Comparison of ENCODE assay signal across 20 cellular contexts in genomic region chr13:20826810-20827560, GRCh38. TPM values are rescaled to one million over a fixed set of nuclear protein-coding genes. Genes with fewer than 3 reads are reported as not detected.
DNase-seq lines count a peak whose midpoint lies in the region; ATAC-seq and TF ChIP-seq lines count a peak whose summit lies in the region.
"Had no signal": no experiment of that assay in that cellular context is flagged by ENCODE, and none has a peak within 500 bp of the region (broad histone marks: within the 10 kb centered on the region; RNA-seq: fewer than 3 reads in every experiment).

No MANE protein-coding gene starts in this region.

- peak overlapping the region; percentile 83 for H3K27ac ChIP-seq in left ventricle myocardium inferior (replicated peaks)
- H3K27ac ChIP-seq in ascending aorta, result peak overlapping the region; percentile 3 to 21
- no peak overlapping the region for H3K27ac ChIP-seq in mesendoderm (ENCODE audit: low read depth, low read length)
- H3K27ac ChIP-seq: brain microvascular endothelial cell, C4-2B had no signal

- H3K36me3 Mint-ChIP-seq in type B pancreatic cell, result no peaks in the 10 kb centered on the region

- DNase-seq in left ventricle myocardium inferior (no peak), left cardiac atrium (no peak), ascending aorta (ENCODE audit: low spot score in 2 of 2) (no peak), mesendoderm (peak; percentile 23), type B pancreatic cell (ENCODE audit: extremely low spot score, unreplicated experiment) (no peak), NCI-H446 (lab: John Stamatoyannopoulos, UW) (no peak)
- no peak for DNase-seq in stimulated activated CD4-positive, alpha-beta T cell treated with anti-CD3 and anti-CD28 coated beads, Interleukin-4, amount 100 ng/mL, for 4 hours
- DNase-seq: ACHN; activated CD4-positive, alpha-beta T cell treated with anti-CD3 and anti-CD28 coated beads for 4 hours; brain microvascular endothelial cell; GDM1; NCI-H146; retina; stimulated activated naive CD4-positive, alpha-beta T cell; T-cell had no signal

- intact Hi-C loops in left ventricle myocardium inferior (cut with micrococcal nuclease) (loop anchor here (5.0 kb wide), 1 partner anchor 115 kb away; no protein-coding TSS in a partner anchor), left cardiac atrium (cut with DNase I) (loop anchor here (5.0 to 10.0 kb wide), 2 partner anchors 52 to 115 kb away; partner anchors contain the start of gene EEF1AKMT1 (in 1 of the 2)), ascending aorta (cut with DNase I) (loop anchor here (5.0 kb wide), 1 partner anchor 330 kb away; no protein-coding TSS in a partner anchor)

- H2BK5ac ChIP-seq in mesendoderm (ENCODE audit: low read length), result no peak overlapping the region

- no peak overlapping the region for H3K4me3 Mint-ChIP-seq in type B pancreatic cell
- H3K4me3 Mint-ChIP-seq: activated naive CD8-positive, alpha-beta T cell; activated T-helper 1 cell treated with anti-CD3 and anti-CD28 coated beads, Interleukin-12 subunit alpha, Interleukin-12 subunit beta, Interleukin-2, Interleukin-4 antibody, amounts not matched to agents 30 ng/mL and 10 ng/mL and 1 ng/mL, durations not matched to agents 14 hours and 24 hours and 36 hours had no signal

- no peak overlapping the region for H3K56ac ChIP-seq in mesendoderm (ENCODE audit: low read length)

- no peak overlapping the region for H3K18ac ChIP-seq in mesendoderm (ENCODE audit: low read length)

- H3K23ac ChIP-seq in mesendoderm (ENCODE audit: low read length), result no peak overlapping the region

- H3K9me3 ChIP-seq in left ventricle myocardium inferior (replicated peaks) (no peaks in the 10 kb centered on the region), ascending aorta (no peaks in the 10 kb centered on the region)
- H3K9me3 ChIP-seq: thoracic aorta had no signal

- H3K27ac Mint-ChIP-seq in type B pancreatic cell, result peak overlapping the region; percentile 42
- H3K27ac Mint-ChIP-seq: activated naive CD8-positive, alpha-beta T cell; activated T-helper 1 cell treated with anti-CD3 and anti-CD28 coated beads, Interleukin-12 subunit alpha, Interleukin-12 subunit beta, Interleukin-2, Interleukin-4 antibody, amounts not matched to agents 30 ng/mL and 10 ng/mL and 1 ng/mL, durations not matched to agents 14 hours and 24 hours and 36 hours; T-cell had no signal

- ATAC-seq in left cardiac atrium (no peak), HG02678 (IDR thresholded peaks at IDR 0.05; ENCODE audit: unreplicated experiment) (no peak)
- ATAC-seq: T-cell had no signal

- no peak overlapping the region for H2BK15ac ChIP-seq in mesendoderm (replicated peaks; ENCODE audit: low read depth)

- no CpG with 5 or more reads among the region's 3 CpGs for WGBS in mesendoderm (ENCODE audit: extremely low coverage, insufficient coverage, low lambda C conversion rate)

- H3K4me3 ChIP-seq in left ventricle myocardium inferior (peak overlapping the region; percentile 33), ascending aorta (no peak overlapping the region), mesendoderm (ENCODE audit: low read length) (no peak overlapping the region)
- H3K4me3 ChIP-seq: thoracic aorta had no signal

- TF ChIP-seq CTCF in left ventricle myocardium inferior (IDR thresholded peaks at IDR 0.05; ENCODE audit: borderline replicate concordance) (no peak), ascending aorta (IDR thresholded peaks at IDR 0.05) (no peak), type B pancreatic cell (conservative IDR thresholded peaks at IDR 0.05) (no peak)

- no peak overlapping the region for H2BK120ac ChIP-seq in mesendoderm (ENCODE audit: low read depth, low read length)

- peaks cover 6% of the 10 kb centered on the region for H3K4me1 Mint-ChIP-seq in type B pancreatic cell (ENCODE audit: unreplicated experiment)

- H3K4ac ChIP-seq in mesendoderm (ENCODE audit: low read depth, low read length), result no peak overlapping the region

- no peaks in the 10 kb centered on the region for H3K27me3 ChIP-seq in left ventricle myocardium inferior (ENCODE audit: low read depth)
- H3K27me3 ChIP-seq in ascending aorta, result no peaks in the 10 kb centered on the region
- H3K27me3 ChIP-seq in mesendoderm (ENCODE audit: insufficient read depth, low read length, poor library complexity), result no peaks in the 10 kb centered on the region
- H3K27me3 ChIP-seq: brain microvascular endothelial cell had no signal

- H3K9ac ChIP-seq in mesendoderm (ENCODE audit: low read length), result no peak overlapping the region

- no peak overlapping the region for H4K5ac ChIP-seq in mesendoderm (ENCODE audit: low read length)

- no peaks in the 10 kb centered on the region for H3K27me3 Mint-ChIP-seq in type B pancreatic cell
- H3K27me3 Mint-ChIP-seq: activated naive CD8-positive, alpha-beta T cell; T-cell had no signal

- no peaks in the 10 kb centered on the region for H3K9me3 Mint-ChIP-seq in type B pancreatic cell
- H3K9me3 Mint-ChIP-seq: activated T-helper 1 cell treated with anti-CD3 and anti-CD28 coated beads, Interleukin-12 subunit alpha, Interleukin-12 subunit beta, Interleukin-2, Interleukin-4 antibody, amounts not matched to agents 30 ng/mL and 10 ng/mL and 1 ng/mL, durations not matched to agents 14 hours and 24 hours and 36 hours; T-cell had no signal

- H3K4me2 ChIP-seq in mesendoderm (ENCODE audit: low read length), result no peak overlapping the region

- H3K79me2 ChIP-seq in mesendoderm (ENCODE audit: control insufficient read depth, insufficient read depth, low read length), result no peaks in the 10 kb centered on the region

- H4K8ac ChIP-seq in mesendoderm (ENCODE audit: low read depth, low read length), result no peak overlapping the region

- no peaks in the 10 kb centered on the region for H3K79me1 ChIP-seq in mesendoderm (ENCODE audit: low read length)

- peaks cover 59% of the 10 kb centered on the region for H3K4me1 ChIP-seq in left ventricle myocardium inferior
- peaks cover 4 to 16% of the 10 kb centered on the region in 2 donors for H3K4me1 ChIP-seq in ascending aorta
- no peaks in the 10 kb centered on the region for H3K4me1 ChIP-seq in mesendoderm (ENCODE audit: control insufficient read depth, low read depth, low read length)

- no peak overlapping the region for H2AK5ac ChIP-seq in mesendoderm (ENCODE audit: low read length)

- H3K36me3 ChIP-seq in left ventricle myocardium inferior (no peaks in the 10 kb centered on the region), ascending aorta (no peaks in the 10 kb centered on the region), mesendoderm (ENCODE audit: control insufficient read depth, insufficient read depth, low read length) (no peaks in the 10 kb centered on the region)
- H3K36me3 ChIP-seq: brain microvascular endothelial cell, thoracic aorta had no signal

RNA-seq across cellular contexts. Expression of gene EEF1AKMT1, which starts 53.2 kb away (rescaled TPM):
- total RNA-seq in left ventricle myocardium inferior (10.1 TPM), left cardiac atrium (10 to 100 TPM in 1 of 2 donors, 1 to 10 TPM in 1; 9.4 to 13.1 TPM), ascending aorta (not detected), type B pancreatic cell (ENCODE audit: low replicate concordance) (6.9 and 11.3 TPM in 2 replicates)
- 7.7 TPM for polyA plus RNA-seq in mesendoderm (2013, experiment 1 of 2)
- polyA plus RNA-seq in mesendoderm (2013, experiment 2 of 2), result 7.2 TPM
